Comparison of ENCODE assay signal across 14 cellular contexts in genomic region chrX:1207496-1208025, GRCh38. TPM values are rescaled to one million over a fixed set of nuclear protein-coding genes. Genes with fewer than 3 reads are reported as not detected.
DNase-seq lines count a peak whose midpoint lies in the region; ATAC-seq and TF ChIP-seq lines count a peak whose summit lies in the region.
"Had no signal": no experiment of that assay in that cellular context is flagged by ENCODE, and none has a peak within 500 bp of the region (broad histone marks: within the 10 kb centered on the region; RNA-seq: fewer than 3 reads in every experiment).

No MANE protein-coding gene starts in this region.

- H4K20me1 ChIP-seq in OCI-LY3 (ENCODE audit: insufficient read depth, low read length), result no peaks in the 10 kb centered on the region

- no peak for DNase-seq in activated naive CD4-positive, alpha-beta T cell treated with anti-CD3 and anti-CD28 coated beads for 36 hours
- no peak for DNase-seq in activated naive CD4-positive, alpha-beta T cell treated with Interleukin-2 at 50 U/mL for 16 hours
- DNase-seq in effector memory CD4-positive, alpha-beta T cell, result no peak
- DNase-seq in DMS53 (lab: John Stamatoyannopoulos, UW) (no peak), left ventricle myocardium inferior (no peak), tibial artery (no peak)
- DNase-seq: body of pancreas; DND-41; effector CD4-positive, alpha-beta T cell; NCI-H2081 treated with DMSO at 0.1 percent for 48 hours; Right ventricle myocardium superior had no signal

- ATAC-seq in stimulated activated memory B cell treated with anti-CD40 and anti-IgM and Interleukin-4, amounts not matched to agents 10 μg/mL and 1 μg/mL and 100 μg/mL, for 72 hours, result no peak
- ATAC-seq: body of pancreas had no signal

- H3K9me3 Mint-ChIP-seq in activated naive CD4-positive, alpha-beta T cell treated with anti-CD3 and anti-CD28 coated beads for 36 hours, result no peaks in the 10 kb centered on the region
- peaks cover 11% of the 10 kb centered on the region for H3K9me3 Mint-ChIP-seq in stimulated activated memory B cell treated with anti-CD40 and anti-IgM and Interleukin-4, amounts not matched to agents 10 μg/mL and 1 μg/mL and 100 μg/mL, for 72 hours

- H3K36me3 Mint-ChIP-seq in activated naive CD4-positive, alpha-beta T cell treated with anti-CD3 and anti-CD28 coated beads for 36 hours (ENCODE audit: low read depth), result no peaks in the 10 kb centered on the region
- H3K36me3 Mint-ChIP-seq in stimulated activated memory B cell treated with anti-CD40 and anti-IgM and Interleukin-4, amounts not matched to agents 10 μg/mL and 1 μg/mL and 100 μg/mL, for 72 hours, result no peaks in the 10 kb centered on the region

- peaks cover 2% of the 10 kb centered on the region for H3K27me3 Mint-ChIP-seq in activated naive CD4-positive, alpha-beta T cell treated with anti-CD3 and anti-CD28 coated beads for 36 hours (ENCODE audit: low read depth)
- peaks cover 41% of the 10 kb centered on the region for H3K27me3 Mint-ChIP-seq in stimulated activated memory B cell treated with anti-CD40 and anti-IgM and Interleukin-4, amounts not matched to agents 10 μg/mL and 1 μg/mL and 100 μg/mL, for 72 hours

- no peaks in the 10 kb centered on the region for H3K9me3 ChIP-seq in OCI-LY3 (ENCODE audit: insufficient read depth, low read length)
- no peaks in the 10 kb centered on the region for H3K9me3 ChIP-seq in effector memory CD4-positive, alpha-beta T cell (ENCODE audit: control insufficient read depth, low read length)
- no peaks in the 10 kb centered on the region for H3K9me3 ChIP-seq in left ventricle myocardium inferior (replicated peaks)
- no peaks in the 10 kb centered on the region for H3K9me3 ChIP-seq in tibial artery
- H3K9me3 ChIP-seq: body of pancreas, tibial nerve had no signal

- CTCF ChIA-PET in activated naive CD4-positive, alpha-beta T cell treated with anti-CD3 and anti-CD28 coated beads for 36 hours (lab: Charles Lee), result no interaction called here

- peak overlapping the region; percentile 60 for H3K9ac ChIP-seq in OCI-LY3 (ENCODE audit: low read length)

- H2AFZ ChIP-seq in OCI-LY3 (ENCODE audit: low read depth, low read length), result no peak overlapping the region

- no peak for TF ChIP-seq CTCF in OCI-LY3 (IDR thresholded peaks at IDR 0.05; ENCODE audit: low read depth, low read length)
- TF ChIP-seq CTCF in left ventricle myocardium inferior (IDR thresholded peaks at IDR 0.05; ENCODE audit: borderline replicate concordance), result no peak
- no peak for TF ChIP-seq CTCF in tibial artery (IDR thresholded peaks at IDR 0.05)

- H3K27ac ChIP-seq in OCI-LY3 (ENCODE audit: low read length) (peak overlapping the region; percentile 91), left ventricle myocardium inferior (replicated peaks) (no peak overlapping the region), tibial artery (no peak overlapping the region)
- H3K27ac ChIP-seq in effector memory CD4-positive, alpha-beta T cell (ENCODE audit: insufficient read depth, low read length, poor library complexity, severe bottlenecking), result peak overlapping the region; percentile 55
- H3K27ac ChIP-seq: body of pancreas, tibial nerve had no signal

- H3K4me1 Mint-ChIP-seq in activated naive CD4-positive, alpha-beta T cell treated with anti-CD3 and anti-CD28 coated beads for 36 hours (ENCODE audit: low read depth), result peaks cover 25% of the 10 kb centered on the region
- H3K4me1 Mint-ChIP-seq in stimulated activated memory B cell treated with anti-CD40 and anti-IgM and Interleukin-4, amounts not matched to agents 10 μg/mL and 1 μg/mL and 100 μg/mL, for 72 hours, result peaks cover 21% of the 10 kb centered on the region

- H3K4me3 Mint-ChIP-seq in activated naive CD4-positive, alpha-beta T cell treated with anti-CD3 and anti-CD28 coated beads for 36 hours, result peak overlapping the region; percentile 32
- no peak overlapping the region for H3K4me3 Mint-ChIP-seq in stimulated activated memory B cell treated with anti-CD40 and anti-IgM and Interleukin-4, amounts not matched to agents 10 μg/mL and 1 μg/mL and 100 μg/mL, for 72 hours

- H3K27me3 ChIP-seq in OCI-LY3 (ENCODE audit: low read depth, low read length), result no peaks in the 10 kb centered on the region
- no peaks in the 10 kb centered on the region for H3K27me3 ChIP-seq in effector memory CD4-positive, alpha-beta T cell (replicated peaks; ENCODE audit: control insufficient read depth, insufficient read depth, low read length, poor library complexity, severe bottlenecking)
- no peaks in the 10 kb centered on the region for H3K27me3 ChIP-seq in left ventricle myocardium inferior (ENCODE audit: low read depth)
- peaks cover 0 to 3% of the 10 kb centered on the region in 2 donors for H3K27me3 ChIP-seq in tibial artery
- H3K27me3 ChIP-seq: body of pancreas, tibial nerve had no signal

- no peaks in the 10 kb centered on the region for H3K79me2 ChIP-seq in OCI-LY3 (ENCODE audit: low read length)

- peak overlapping the region; percentile 78 for H3K4me2 ChIP-seq in OCI-LY3 (ENCODE audit: low read length)

- H3K36me3 ChIP-seq in OCI-LY3 (replicated peaks; ENCODE audit: low read depth, low read length), result peaks cover 13% of the 10 kb centered on the region
- H3K36me3 ChIP-seq in effector memory CD4-positive, alpha-beta T cell (ENCODE audit: control insufficient read depth, insufficient read depth, low read length), result no peaks in the 10 kb centered on the region
- no peaks in the 10 kb centered on the region for H3K36me3 ChIP-seq in left ventricle myocardium inferior
- no peaks in the 10 kb centered on the region for H3K36me3 ChIP-seq in tibial artery
- H3K36me3 ChIP-seq: tibial nerve had no signal

- intact Hi-C loops in activated naive CD4-positive, alpha-beta T cell treated with anti-CD3 and anti-CD28 coated beads for 36 hours (cut with micrococcal nuclease), result loop anchor here (2.0 to 5.0 kb wide), 3 partner anchors 40 to 449 kb away; partner anchors contain the start of gene P2RY8
- intact Hi-C loops in left ventricle myocardium inferior (cut with micrococcal nuclease) (no loop called here), tibial artery (cut with DNase I; ENCODE audit: low total_unique reads) (no loop called here)

- peaks cover 52% of the 10 kb centered on the region for H3K4me1 ChIP-seq in OCI-LY3 (ENCODE audit: low read length)
- H3K4me1 ChIP-seq in effector memory CD4-positive, alpha-beta T cell (ENCODE audit: control insufficient read depth, insufficient read depth, low read length, poor library complexity, severe bottlenecking), result peaks cover 4% of the 10 kb centered on the region
- peaks cover 19% of the 10 kb centered on the region for H3K4me1 ChIP-seq in left ventricle myocardium inferior
- peaks cover 0 to 15% (median 6%) of the 10 kb centered on the region in 4 donors for H3K4me1 ChIP-seq in tibial artery

- peak overlapping the region; percentile 79 for H3K27ac Mint-ChIP-seq in activated naive CD4-positive, alpha-beta T cell treated with anti-CD3 and anti-CD28 coated beads for 36 hours
- peak overlapping the region; percentile 17 for H3K27ac Mint-ChIP-seq in stimulated activated memory B cell treated with anti-CD40 and anti-IgM and Interleukin-4, amounts not matched to agents 10 μg/mL and 1 μg/mL and 100 μg/mL, for 72 hours

- H3K4me3 ChIP-seq in OCI-LY3 (ENCODE audit: low read length) (peak overlapping the region; percentile 75), left ventricle myocardium inferior (no peak overlapping the region), tibial artery (no peak overlapping the region)
- peak overlapping the region; percentile 12 for H3K4me3 ChIP-seq in effector memory CD4-positive, alpha-beta T cell (ENCODE audit: insufficient read depth, low read depth, low read length, poor library complexity, severe bottlenecking)
- H3K4me3 ChIP-seq: body of pancreas had no signal

RNA-seq across cellular contexts. Expression of gene CRLF2, which starts 4.9 kb away (rescaled TPM):
- 1 to 10 TPM; 1.8 to 2.7 TPM for total RNA-seq in activated naive CD4-positive, alpha-beta T cell treated with anti-CD3 and anti-CD28 coated beads for 36 hours
- not detected for total RNA-seq in left ventricle myocardium inferior
- total RNA-seq: body of pancreas, Right ventricle myocardium superior had no signal

Comparison
In these comparisons a context has a peak if more than half of its experiments do, and no peak if none do; other contexts are left out.
1. H3K27ac ChIP-seq: peak in OCI-LY3 (single experiment) and effector memory CD4-positive, alpha-beta T cell (single experiment); none in left ventricle myocardium inferior (single experiment) and tibial artery (0 of 2).
2. H3K4me3 ChIP-seq: peak in OCI-LY3 (single experiment) and effector memory CD4-positive, alpha-beta T cell (single experiment); none in left ventricle myocardium inferior (single experiment) and tibial artery (0 of 2).